1 cellular context compared by ENCODE assay signal in the genomic region with DNA sequence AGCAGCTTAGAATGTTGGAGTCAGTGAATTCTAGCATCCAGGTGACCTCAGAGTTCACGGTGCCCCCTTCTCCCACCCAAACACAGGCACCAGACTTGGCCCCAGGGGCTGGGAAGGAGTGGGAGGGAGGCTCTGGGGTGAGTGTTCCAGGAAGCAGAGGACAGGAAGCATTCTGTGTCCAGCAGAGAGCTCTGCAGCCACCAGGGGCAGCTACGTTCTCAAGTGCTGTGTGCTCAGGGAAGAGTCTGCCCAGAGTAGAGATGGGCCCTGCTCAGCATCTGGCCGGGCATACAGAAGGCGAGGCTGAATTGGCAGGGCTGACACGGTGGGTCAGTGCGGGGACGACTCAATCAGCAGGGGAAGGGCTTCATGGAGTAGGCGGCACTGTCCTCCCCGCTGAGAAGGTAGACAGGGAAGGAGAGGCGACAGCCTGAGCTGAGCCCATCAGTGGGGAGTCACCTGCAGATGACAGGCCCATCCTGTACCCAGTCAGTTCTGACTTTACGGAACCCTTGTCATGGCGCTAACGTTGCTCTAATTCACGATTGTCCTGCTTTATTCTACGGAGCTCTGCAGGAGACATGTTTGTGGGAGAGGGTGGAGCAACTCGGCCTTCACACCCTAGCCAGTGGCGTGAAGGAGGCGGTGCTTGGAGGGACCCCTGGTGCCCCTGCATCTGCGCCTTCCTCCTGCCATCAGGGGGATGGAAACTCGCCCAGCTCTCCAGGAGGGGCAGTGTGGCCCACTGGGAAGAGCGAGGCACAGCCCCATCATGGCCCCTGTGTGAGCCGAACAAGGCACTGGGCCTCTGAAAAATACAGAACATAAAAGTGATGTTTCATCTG.
TF ChIP-seq lines count a peak whose summit lies in the region.

No MANE protein-coding gene starts in this region.

TF ChIP-seq in liver, 16 proteins besides CTCF, POLR2A, EP300 and RAD21:
- no peak for TF ChIP-seq EGR1 (IDR thresholded peaks at IDR 0.05; ENCODE audit: low read depth in 2 of 2)
- TF ChIP-seq NR2F2 (IDR thresholded peaks at IDR 0.05) = no peak
- no peak for TF ChIP-seq FOXA1 (IDR thresholded peaks at IDR 0.05)
- TF ChIP-seq FOXA2 (IDR thresholded peaks at IDR 0.05) = no peak
- TF ChIP-seq HNF4A (conservative IDR thresholded peaks at IDR 0.05) = no peak
